In the genomic region with DNA sequence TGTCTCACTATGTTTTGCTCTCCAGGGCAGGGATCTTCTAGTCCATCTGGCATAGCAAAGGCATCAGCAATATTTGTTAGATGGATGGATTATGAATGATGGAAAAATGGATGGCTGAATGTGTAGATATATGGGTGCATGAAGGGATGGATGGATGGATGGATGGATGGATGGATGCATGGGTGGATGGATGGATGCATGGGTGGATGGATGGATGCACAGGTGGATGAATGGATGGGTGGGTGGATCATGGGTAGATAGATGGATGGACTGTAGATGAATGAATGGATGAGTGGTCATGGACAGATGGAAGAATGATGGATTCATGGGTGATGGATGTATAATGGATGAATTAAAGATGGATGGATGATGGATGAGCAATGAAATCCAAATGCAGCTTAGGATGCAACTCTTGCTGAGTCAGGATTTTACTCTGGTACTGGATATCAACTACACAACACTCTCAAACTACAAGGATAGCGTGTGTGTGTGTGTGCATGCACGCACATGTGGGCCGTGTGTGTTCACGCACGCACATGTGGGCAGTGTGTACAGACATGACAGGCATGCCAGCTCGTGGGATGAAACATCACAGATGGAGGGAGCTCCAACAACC, we compare ENCODE assay signal across 2 cellular contexts.
TF ChIP-seq lines count a peak whose summit lies in the region.

No MANE protein-coding gene starts in this region.

TF ChIP-seq in A549, 52 proteins besides CTCF, POLR2A, EP300 and RAD21:
- no peak for TF ChIP-seq JUNB (IDR thresholded peaks at IDR 0.05)
- TF ChIP-seq MAFK (IDR thresholded peaks at IDR 0.05; ENCODE audit: partially characterized antibody): peak; percentile 76

TF ChIP-seq in IMR-90, 13 proteins besides CTCF, POLR2A, EP300 and RAD21:
- no peak for TF ChIP-seq USF2 (IDR thresholded peaks at IDR 0.05; ENCODE audit: low read depth, low read length)
- TF ChIP-seq MAFK (IDR thresholded peaks at IDR 0.05; ENCODE audit: low read depth, low read length): peak; percentile 66
